1 cellular context compared by ENCODE assay signal in the genomic region with DNA sequence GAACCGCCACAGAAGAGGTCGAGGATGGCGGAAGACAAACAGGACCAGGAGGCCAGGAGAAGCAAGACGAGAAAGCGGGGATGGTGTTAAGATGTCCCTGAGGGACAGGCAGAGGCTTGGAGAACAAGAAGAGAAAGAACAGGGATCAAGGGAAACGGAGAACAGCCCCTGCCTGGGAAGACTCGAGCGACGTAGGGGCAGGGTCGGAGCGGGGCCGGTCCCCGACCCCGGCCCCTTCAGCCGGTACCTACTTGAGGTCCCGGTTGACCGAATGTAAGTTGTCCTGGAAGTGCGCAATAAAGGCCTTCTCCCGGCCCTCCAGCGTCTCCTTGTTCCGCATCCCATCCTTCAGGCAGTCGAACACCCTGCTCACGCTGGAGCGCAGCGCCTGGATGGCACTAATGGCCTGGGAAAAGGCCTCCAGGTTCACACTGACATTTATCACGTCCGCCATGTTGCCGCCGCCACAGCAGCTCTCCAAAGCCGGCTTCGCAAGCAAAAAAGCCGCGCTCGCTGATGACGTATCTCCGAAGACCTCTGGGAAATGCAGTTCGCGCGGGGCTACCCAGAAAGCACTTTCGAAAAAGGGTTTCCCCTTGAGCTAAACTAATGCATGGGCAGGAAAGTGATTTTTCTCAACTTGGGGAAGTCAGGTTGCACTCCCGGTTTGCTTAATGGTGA.
TF ChIP-seq lines count a peak whose summit lies in the region.

TSS of gene MED27 (minus strand) at position 477 of the 681 bp plus-strand sequence. CDS start at position 454, 23 bp downstream.

TF ChIP-seq in H1, 55 proteins besides CTCF, POLR2A, EP300 and RAD21 (continued from another document):
- peak; percentile 62; the same call in 1 of the 2 replicates for TF ChIP-seq TAF1 (IDR thresholded peaks at IDR 0.05; ENCODE audit: low read depth, low read length)
- TF ChIP-seq SAP30 (IDR thresholded peaks at IDR 0.05; ENCODE audit: insufficient read depth, insufficient replicate concordance, low read length): peak; percentile 84
- peak; percentile 47; the same call in 1 of the 2 replicates for TF ChIP-seq TBP (IDR thresholded peaks at IDR 0.05; ENCODE audit: low read depth, low read length)
- peak; percentile 73 for TF ChIP-seq SRF (IDR thresholded peaks at IDR 0.05; ENCODE audit: low read depth, low read length)
- TF ChIP-seq PHF8 (conservative IDR thresholded peaks at IDR 0.05; ENCODE audit: low read depth, low read length): peak; percentile 43; the same call in 1 of the 2 replicates
- peak; percentile 94 for TF ChIP-seq YY1 (IDR thresholded peaks at IDR 0.05; ENCODE audit: low read depth, low read length)
- TF ChIP-seq ASH2L (IDR thresholded peaks at IDR 0.05; ENCODE audit: low read length): peak; percentile 33
- TF ChIP-seq RNF2 (IDR thresholded peaks at IDR 0.05; ENCODE audit: borderline replicate concordance, low read depth, low read length, missing control alignments, poor library complexity, severe bottlenecking): no peak
- TF ChIP-seq TAF7 (optimal IDR thresholded peaks at IDR 0.05; ENCODE audit: borderline replicate concordance, low read depth, low read length): no peak
- TF ChIP-seq HDAC2 (IDR thresholded peaks at IDR 0.05; ENCODE audit: borderline replicate concordance in 1 of 2, low read depth in 2 of 2, low read length in 2 of 2): peak in 1 of 2 experiments; percentile 65; a peak in 1 of 4 replicates
- TF ChIP-seq HDAC6 (IDR thresholded peaks at IDR 0.05; ENCODE audit: low read depth, low read length): no peak
- TF ChIP-seq SUZ12 (IDR thresholded peaks at IDR 0.05; ENCODE audit: low read length): no peak
- TF ChIP-seq KDM4A (IDR thresholded peaks at IDR 0.05; ENCODE audit: low read depth, low read length, severe bottlenecking): peak; percentile 90
- TF ChIP-seq SP1 (IDR thresholded peaks at IDR 0.05; ENCODE audit: low read depth, low read length): 0 out of 2 replicates have a peak, but pooled peaks have one; percentile 18
- TF ChIP-seq ZNF274 (IDR thresholded peaks at IDR 0.05; ENCODE audit: borderline replicate concordance, extremely low read depth, low read length): no peak
- peak; percentile 86 for TF ChIP-seq SIX5 (IDR thresholded peaks at IDR 0.05; ENCODE audit: low read depth, low read length)
- peak; percentile 91 for TF ChIP-seq ATF3 (IDR thresholded peaks at IDR 0.05; ENCODE audit: insufficient read depth, low read depth, low read length)
- peak; percentile 97 for TF ChIP-seq CREB1 (IDR thresholded peaks at IDR 0.05)
